Comparison of ENCODE assay signal across 19 cellular contexts in the genomic region with DNA sequence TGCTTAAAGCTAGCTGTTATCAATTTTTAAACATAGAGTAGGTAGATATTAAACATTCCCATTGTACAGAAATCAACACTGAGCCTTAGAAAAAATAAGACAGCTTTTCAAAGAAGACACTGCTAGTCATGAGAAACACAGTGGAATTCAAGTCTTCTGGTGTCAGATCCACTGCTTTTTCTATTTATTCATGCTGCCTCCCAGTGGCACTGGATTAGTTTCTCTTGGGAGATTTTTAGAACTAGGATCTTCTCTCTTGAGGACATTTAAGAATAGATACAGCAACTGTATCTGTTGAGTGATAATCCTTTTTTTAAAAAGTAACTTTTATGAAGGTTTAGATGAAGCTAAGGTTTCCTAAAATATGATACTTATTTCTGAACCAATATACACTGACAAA. TPM values are rescaled to one million over a fixed set of nuclear protein-coding genes. Genes with fewer than 3 reads are reported as not detected.
DNase-seq lines count a peak whose midpoint lies in the region; ATAC-seq, FAIRE-seq and TF ChIP-seq lines count a peak whose summit lies in the region.
"Had no signal": no experiment of that assay in that cellular context is flagged by ENCODE, and none has a peak within 500 bp of the region (broad histone marks: within the 10 kb centered on the region; RNA-seq: fewer than 3 reads in every experiment).

No MANE protein-coding gene starts in this region.

- TF ChIP-seq POLR2A in uterus (IDR thresholded peaks at IDR 0.05): no peak

- H3K27me3 ChIP-seq in uterus: no peaks in the 10 kb centered on the region

- TF ChIP-seq CTCF in epithelial cell of proximal tubule (conservative IDR thresholded peaks at IDR 0.05; ENCODE audit: low read depth, low read length) (peak; percentile 39), uterus (IDR thresholded peaks at IDR 0.05) (peak in 3 of 4 experiments; percentile 13 to 30 (median 18))

- no peak for FAIRE-seq in GM19239 (lab: Jason Lieb, UNC)
- FAIRE-seq: colon had no signal

- H3K4me3 ChIP-seq in epithelial cell of proximal tubule (ENCODE audit: low read depth, low read length): no peak overlapping the region
- no peak overlapping the region for H3K4me3 ChIP-seq in uterus
- H3K4me3 ChIP-seq: left ventricle myocardium inferior, psoas muscle had no signal

- H3K4me1 ChIP-seq in uterus: no peaks in the 10 kb centered on the region
- H3K4me1 ChIP-seq: Caco-2, psoas muscle had no signal

- no peak overlapping the region for H3K27ac ChIP-seq in uterus
- H3K27ac ChIP-seq: left ventricle myocardium inferior, psoas muscle had no signal

- peak; percentile 23 for DNase-seq in NCI-H1694 treated with DMSO at 0.1 percent for 48 hours (lab: John Stamatoyannopoulos, UW)
- DNase-seq in NCI-H1694 (lab: John Stamatoyannopoulos, UW): no peak
- DNase-seq in NCI-H748 (lab: John Stamatoyannopoulos, UW; ENCODE audit: unreplicated experiment): peak; percentile 64
- DNase-seq in epithelial cell of proximal tubule (ENCODE audit: low read depth): no peak
- no peak for DNase-seq in uterus
- no peak for DNase-seq in GM19239 (ENCODE audit: insufficient read length, low spot score)
- no peak for DNase-seq in DMS153 treated with DMSO at 0.1 percent for 48 hours (lab: John Stamatoyannopoulos, UW; ENCODE audit: unreplicated experiment)
- DNase-seq: amniotic stem cell; Caco-2; KG1; left ventricle myocardium inferior; naive B cell; NCI-H2029; psoas muscle; stimulated activated CD4-positive, alpha-beta T cell treated with anti-CD3 and anti-CD28 coated beads, Interleukin-15, amount 100 ng/mL, for 24 hours had no signal

- no peaks in the 10 kb centered on the region for H3K9me3 ChIP-seq in uterus
- H3K9me3 ChIP-seq: Caco-2, left ventricle myocardium inferior, psoas muscle had no signal

- H3K36me3 ChIP-seq in uterus: no peaks in the 10 kb centered on the region
- H3K36me3 ChIP-seq: left ventricle myocardium inferior had no signal

- ATAC-seq in GM18870 (IDR thresholded peaks at IDR 0.05; ENCODE audit: unreplicated experiment): no peak
- ATAC-seq: esophagus mucosa, psoas muscle had no signal

- intact Hi-C loops in uterus (cut with DNase I; ENCODE audit: low total_unique reads): no loop called here

RNA-seq across cellular contexts. Expression of gene LINGO2, which starts 4.7 kb away (rescaled TPM):
- total RNA-seq in epithelial cell of proximal tubule (0.14 and 2.0 TPM in 2 replicates), uterus (10 to 100 TPM in 2 of 4 donors, 1 to 10 TPM in 1, not detected in 1; 7.4 to 14.8 (median 11.3) TPM)
- total RNA-seq: activated T-helper 2 cell treated with anti-CD3 and anti-CD28 coated beads, Interferon-gamma antibody, Interleukin-2, Interleukin-4, amounts not matched to agents 10 μg/mL and 5 μg/mL and 100 μg/mL, durations not matched to agents 14 hours and 24 hours and 36 hours; Caco-2; left ventricle myocardium inferior had no signal

Comparison
In these comparisons a context has a peak if more than half of its experiments do, and no peak if none do; other contexts are left out.
1. DNase-seq: peak in NCI-H1694 treated with DMSO at 0.1 percent for 48 hours (single experiment) and NCI-H748 (single experiment); none in NCI-H1694 (single experiment), epithelial cell of proximal tubule (single experiment), uterus (0 of 2), GM19239 (single experiment) and DMS153 treated with DMSO at 0.1 percent for 48 hours (single experiment).